Comparison of ENCODE assay signal across 23 cellular contexts in genomic region chr18:58513615-58514014, GRCh38.
"Had no signal": no experiment of that assay in that cellular context is flagged by ENCODE, and none has a peak within 500 bp of the region (broad histone marks: within the 10 kb centered on the region; RNA-seq: fewer than 3 reads in every experiment).

No MANE protein-coding gene starts in this region.

- H3K4me1 ChIP-seq: heart right ventricle, left lung, lower lobe of right lung, parathyroid adenoma, prostate gland, spleen, tibial artery, upper lobe of right lung, vagina had no signal

- H3K27me3 ChIP-seq: heart right ventricle, tibial artery, upper lobe of right lung, vagina had no signal

- ATAC-seq: left lung; sciatic nerve; stimulated activated memory B cell treated with anti-CD40 and anti-IgM and Interleukin-4, amounts not matched to agents 10 μg/mL and 1 μg/mL and 100 μg/mL, for 72 hours; upper lobe of right lung had no signal

- H3K4me1 Mint-ChIP-seq: stimulated activated memory B cell treated with anti-CD40 and anti-IgM and Interleukin-4, amounts not matched to agents 10 μg/mL and 1 μg/mL and 100 μg/mL, for 72 hours had no signal

- H3K9me3 Mint-ChIP-seq: memory B cell; stimulated activated memory B cell treated with anti-CD40 and anti-IgM and Interleukin-4, amounts not matched to agents 10 μg/mL and 1 μg/mL and 100 μg/mL, for 72 hours; stimulated activated naive CD8-positive, alpha-beta T cell treated with anti-CD3 and anti-CD28 coated beads, Interleukin-15, Interleukin-2, amounts not matched to agents 100 ng/mL and 50 ng/mL, for 24 hours had no signal

- H3K4me3 ChIP-seq: dorsolateral prefrontal cortex, heart right ventricle, left lung, lower lobe of right lung, prostate gland, spleen, tibial artery, upper lobe of right lung, vagina had no signal

- DNase-seq: cortex of kidney; dorsolateral prefrontal cortex; effector CD8-positive, alpha-beta T cell; heart right ventricle; hypothalamus; left lung; lower lobe of right lung; midbrain; naive B cell; nephron progenitor cell; spleen; stimulated activated CD4-positive, alpha-beta T cell treated with anti-CD3 and anti-CD28 coated beads, Interleukin-15, amount 100 ng/mL, for 24 hours; stimulated activated CD4-positive, alpha-beta T cell treated with anti-CD3 and anti-CD28 coated beads, Interleukin-1b, Interleukin-23, amount 100 ng/mL, for 48 hours; stimulated activated CD4-positive, alpha-beta T cell treated with anti-CD3 and anti-CD28 coated beads, Interleukin-4, amount 100 ng/mL, for 24 hours; tibial artery; upper lobe of right lung had no signal

- H3K9me3 ChIP-seq: heart right ventricle, left lung, lower lobe of right lung, prostate gland, tibial artery, upper lobe of right lung, vagina had no signal

- H3K27ac Mint-ChIP-seq: memory B cell; nephron progenitor cell; stimulated activated memory B cell treated with anti-CD40 and anti-IgM and Interleukin-4, amounts not matched to agents 10 μg/mL and 1 μg/mL and 100 μg/mL, for 72 hours; stimulated activated naive CD8-positive, alpha-beta T cell treated with anti-CD3 and anti-CD28 coated beads, Interleukin-15, Interleukin-2, amounts not matched to agents 100 ng/mL and 50 ng/mL, for 24 hours had no signal

- H3K36me3 Mint-ChIP-seq: memory B cell; naive B cell; stimulated activated memory B cell treated with anti-CD40 and anti-IgM and Interleukin-4, amounts not matched to agents 10 μg/mL and 1 μg/mL and 100 μg/mL, for 72 hours had no signal

- H3K9ac ChIP-seq: parathyroid adenoma had no signal

- H3K36me3 ChIP-seq: left lung, lower lobe of right lung, prostate gland, spleen, tibial artery, upper lobe of right lung, vagina had no signal

- H3K27ac ChIP-seq: dorsolateral prefrontal cortex, heart right ventricle, left lung, lower lobe of right lung, parathyroid adenoma, prostate gland, spleen, tibial artery, upper lobe of right lung, vagina had no signal

- H3K4me3 Mint-ChIP-seq: memory B cell; nephron progenitor cell; stimulated activated memory B cell treated with anti-CD40 and anti-IgM and Interleukin-4, amounts not matched to agents 10 μg/mL and 1 μg/mL and 100 μg/mL, for 72 hours; stimulated activated naive CD8-positive, alpha-beta T cell treated with anti-CD3 and anti-CD28 coated beads, Interleukin-15, Interleukin-2, amounts not matched to agents 100 ng/mL and 50 ng/mL, for 24 hours had no signal
